Comparison of ENCODE assay signal across 9 cellular contexts in the genomic region with DNA sequence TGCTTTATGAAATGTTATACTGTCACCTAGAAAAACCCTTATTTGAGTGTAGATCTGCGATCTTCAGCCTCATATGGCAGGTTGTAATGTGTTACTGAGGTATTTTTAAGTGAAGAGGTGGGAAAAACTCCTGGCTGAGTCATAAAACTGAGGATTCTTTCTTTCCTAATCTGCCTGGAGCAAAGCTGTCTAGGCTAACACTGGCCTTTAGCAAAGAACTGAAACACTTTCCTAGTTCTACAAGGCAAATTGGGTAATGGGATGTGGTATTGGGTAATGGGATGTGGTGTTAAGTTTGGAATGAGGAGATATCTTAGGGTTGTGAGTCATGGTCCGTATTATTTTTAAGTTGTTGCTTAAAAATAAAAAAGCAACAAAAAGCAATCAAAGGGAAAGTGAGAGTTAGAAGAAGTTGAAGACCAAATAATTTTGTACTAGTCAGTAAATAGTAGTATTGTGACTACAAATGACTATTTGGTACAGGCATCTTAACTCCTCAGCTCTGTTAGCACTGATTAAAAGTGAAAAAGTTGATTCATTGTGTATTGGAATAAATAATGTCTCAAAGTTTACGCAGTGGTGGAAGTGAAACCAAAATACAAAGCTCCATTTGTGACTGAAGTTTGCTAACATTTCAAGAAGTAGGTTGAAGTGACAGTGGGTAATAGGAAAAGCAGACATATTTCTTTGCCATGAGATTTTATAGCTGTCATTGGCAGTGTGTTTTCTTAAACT.
DNase-seq lines count a peak whose midpoint lies in the region; ATAC-seq and TF ChIP-seq lines count a peak whose summit lies in the region.
"Had no signal": no experiment of that assay in that cellular context is flagged by ENCODE, and none has a peak within 500 bp of the region (broad histone marks: within the 10 kb centered on the region; RNA-seq: fewer than 3 reads in every experiment).

No MANE protein-coding gene starts in this region.

- DNase-seq in activated naive CD8-positive, alpha-beta T cell treated with anti-CD3 and anti-CD28 coated beads for 36 hours = no peak
- DNase-seq in putamen (ENCODE audit: low spot score) (peak; percentile 51), transverse colon (no peak), endothelial cell (ENCODE audit: low spot score) (no peak), cerebellar nuclear complex (lab: John Stamatoyannopoulos, UW) (no peak)

- H3K9me3 Mint-ChIP-seq in activated naive CD8-positive, alpha-beta T cell treated with anti-CD3 and anti-CD28 coated beads for 36 hours = no peaks in the 10 kb centered on the region
- no peaks in the 10 kb centered on the region for H3K9me3 Mint-ChIP-seq in endothelial cell (ENCODE audit: unreplicated experiment)

- 62 to 64% methylated on average over 3 of the region's 3 CpGs for WGBS in transverse colon (ENCODE audit: low coverage in 1 of 2), 2 donors

- H3K36me3 Mint-ChIP-seq in activated naive CD8-positive, alpha-beta T cell treated with anti-CD3 and anti-CD28 coated beads for 36 hours = no peaks in the 10 kb centered on the region
- no peaks in the 10 kb centered on the region for H3K36me3 Mint-ChIP-seq in endothelial cell (ENCODE audit: low read depth, unreplicated experiment)

- no peaks in the 10 kb centered on the region for H3K27me3 ChIP-seq in transverse colon

- H3K27me3 Mint-ChIP-seq in activated naive CD8-positive, alpha-beta T cell treated with anti-CD3 and anti-CD28 coated beads for 36 hours = no peaks in the 10 kb centered on the region
- peaks cover 1% of the 10 kb centered on the region for H3K27me3 Mint-ChIP-seq in endothelial cell (ENCODE audit: unreplicated experiment)

- ATAC-seq in GM18861 (IDR thresholded peaks at IDR 0.05; ENCODE audit: unreplicated experiment) (peak; percentile 68), HG03378 (IDR thresholded peaks at IDR 0.05; ENCODE audit: unreplicated experiment) (peak; percentile 48), HG02973 (IDR thresholded peaks at IDR 0.05; ENCODE audit: unreplicated experiment) (no peak)

- TF ChIP-seq EP300 in transverse colon (IDR thresholded peaks at IDR 0.05; ENCODE audit: low read depth) = no peak

- H3K4me3 Mint-ChIP-seq in activated naive CD8-positive, alpha-beta T cell treated with anti-CD3 and anti-CD28 coated beads for 36 hours = peak overlapping the region; percentile 61
- H3K4me3 Mint-ChIP-seq in endothelial cell (ENCODE audit: unreplicated experiment) = no peak overlapping the region

- no peaks in the 10 kb centered on the region for H3K36me3 ChIP-seq in transverse colon

- peaks cover 39% of the 10 kb centered on the region for H3K4me1 Mint-ChIP-seq in activated naive CD8-positive, alpha-beta T cell treated with anti-CD3 and anti-CD28 coated beads for 36 hours
- no peaks in the 10 kb centered on the region for H3K4me1 Mint-ChIP-seq in endothelial cell (ENCODE audit: unreplicated experiment)

- no peaks in the 10 kb centered on the region for H3K4me1 ChIP-seq in transverse colon

- no peak overlapping the region for H3K4me3 ChIP-seq in transverse colon
- H3K4me3 ChIP-seq: skin epidermis had no signal

- intact Hi-C loops in transverse colon (cut with DNase I; ENCODE audit: low total_unique reads) = no loop called here

- no peaks in the 10 kb centered on the region for H3K9me3 ChIP-seq in transverse colon

- TF ChIP-seq POLR2A in transverse colon (IDR thresholded peaks at IDR 0.05) = no peak

- no peak overlapping the region for H3K27ac ChIP-seq in transverse colon

- TF ChIP-seq CTCF in transverse colon (IDR thresholded peaks at IDR 0.05) = no peak
- no peak for TF ChIP-seq CTCF in endothelial cell (IDR thresholded peaks at IDR 0.05; ENCODE audit: unreplicated experiment)

- H3K27ac Mint-ChIP-seq in activated naive CD8-positive, alpha-beta T cell treated with anti-CD3 and anti-CD28 coated beads for 36 hours = peak overlapping the region; percentile 77
- no peak overlapping the region for H3K27ac Mint-ChIP-seq in endothelial cell (ENCODE audit: unreplicated experiment)

- in situ Hi-C loops in transverse colon (cut with MboI; ENCODE audit: low pct_ligation_motif_present in 1 of 4, low pct_unique_long_range_greater_than_20kb in 1 of 4, low sequenced_read_pairs in 3 of 4) = no loop called here
